ENCODE assay signal across 12 cellular contexts in the genomic region with DNA sequence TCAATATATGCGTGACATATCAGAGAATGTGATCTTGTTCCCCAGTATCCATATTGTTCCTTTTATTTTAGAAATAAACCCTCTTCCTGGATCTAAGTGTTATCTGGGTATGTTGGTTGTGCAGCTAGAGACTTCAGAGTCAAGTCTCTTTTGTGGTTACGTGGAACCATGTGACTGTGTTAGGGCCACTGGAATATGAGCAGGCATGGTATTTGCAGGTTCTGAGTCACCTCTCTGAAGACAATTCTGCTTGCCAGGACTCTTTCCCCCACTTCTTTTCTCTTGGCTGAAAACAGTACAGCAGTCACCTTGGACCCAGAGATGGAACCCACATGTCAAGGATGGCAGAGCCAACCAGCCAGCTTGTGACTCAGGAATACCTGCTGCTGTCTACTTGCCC. TPM values are rescaled to one million over a fixed set of nuclear protein-coding genes. Genes with fewer than 3 reads are reported as not detected.
"Had no signal": no experiment of that assay in that cellular context is flagged by ENCODE, and none has a peak within 500 bp of the region (broad histone marks: within the 10 kb centered on the region; RNA-seq: fewer than 3 reads in every experiment).

No MANE protein-coding gene starts in this region.

- H3K9me3 ChIP-seq: adrenal gland, heart left ventricle had no signal

- H3K27ac Mint-ChIP-seq: activated B cell treated with CpG ODN at 0.5 μM for 24 hours; activated T-helper 2 cell treated with anti-CD3 and anti-CD28 coated beads, Interferon-gamma antibody, Interleukin-2, Interleukin-4, amounts not matched to agents 10 μg/mL and 5 μg/mL and 100 μg/mL, durations not matched to agents 14 hours and 24 hours and 36 hours; stimulated activated naive CD8-positive, alpha-beta T cell treated with anti-CD3 and anti-CD28 coated beads, Interleukin-15, amount 100 ng/mL, for 72 hours; T-helper 1 cell treated with Interleukin-12 subunit alpha and Interleukin-12 subunit beta and Interleukin-4 antibody, amounts not matched to agents 30 μg/mL and 1 μg/mL, for 36 hours had no signal

- H3K4me1 Mint-ChIP-seq: activated B cell treated with CpG ODN at 0.5 μM for 24 hours; stimulated activated naive CD8-positive, alpha-beta T cell treated with anti-CD3 and anti-CD28 coated beads, Interleukin-15, amount 100 ng/mL, for 72 hours had no signal

- ATAC-seq: heart left ventricle; stimulated activated naive CD8-positive, alpha-beta T cell treated with anti-CD3 and anti-CD28 coated beads, Interleukin-15, amount 100 ng/mL, for 72 hours had no signal

- DNase-seq: activated B cell treated with CpG ODN at 0.5 μM for 24 hours; activated CD4-positive, alpha-beta T cell treated with anti-CD3 and anti-CD28 coated beads, Interleukin-2, amount 50 U/mL, for 1 hour; activated naive CD4-positive, alpha-beta T cell treated with anti-CD3 and anti-CD28 coated beads, Interleukin-2, amount 50 U/mL, for 16 hours; adrenal gland; heart left ventricle; mesendoderm; ovary; stimulated activated CD4-positive, alpha-beta T cell treated with anti-CD3 and anti-CD28 coated beads, Interleukin-4, amount 100 ng/mL, for 1 hour; stimulated activated CD8-positive, alpha-beta memory T cell treated with anti-CD3 and anti-CD28 coated beads, Interleukin-4, amount 100 ng/mL, for 48 hours; stimulated activated naive CD8-positive, alpha-beta T cell treated with anti-CD3 and anti-CD28 coated beads, Interleukin-15, amount 100 ng/mL, for 72 hours had no signal

- H3K27me3 Mint-ChIP-seq: activated B cell treated with CpG ODN at 0.5 μM for 24 hours had no signal

- H3K4me3 Mint-ChIP-seq: activated B cell treated with CpG ODN at 0.5 μM for 24 hours; stimulated activated naive CD8-positive, alpha-beta T cell treated with anti-CD3 and anti-CD28 coated beads, Interleukin-15, amount 100 ng/mL, for 72 hours; T-helper 1 cell treated with Interleukin-12 subunit alpha and Interleukin-12 subunit beta and Interleukin-4 antibody, amounts not matched to agents 30 μg/mL and 1 μg/mL, for 36 hours had no signal

- H3K4me3 ChIP-seq: adrenal gland, heart left ventricle, ovary had no signal

- H3K27me3 ChIP-seq: adrenal gland, ovary had no signal

- H3K27ac ChIP-seq: adrenal gland, heart left ventricle, ovary had no signal

- H3K4me1 ChIP-seq: adrenal gland, heart left ventricle had no signal

- H3K36me3 ChIP-seq: adrenal gland, heart left ventricle, ovary had no signal

- H3K9me3 Mint-ChIP-seq: activated B cell treated with CpG ODN at 0.5 μM for 24 hours; activated T-helper 2 cell treated with anti-CD3 and anti-CD28 coated beads, Interferon-gamma antibody, Interleukin-2, Interleukin-4, amounts not matched to agents 10 μg/mL and 5 μg/mL and 100 μg/mL, durations not matched to agents 14 hours and 24 hours and 36 hours; stimulated activated naive CD8-positive, alpha-beta T cell treated with anti-CD3 and anti-CD28 coated beads, Interleukin-15, amount 100 ng/mL, for 72 hours; T-helper 1 cell treated with Interleukin-12 subunit alpha and Interleukin-12 subunit beta and Interleukin-4 antibody, amounts not matched to agents 30 μg/mL and 1 μg/mL, for 36 hours had no signal

RNA-seq across cellular contexts. Expression of gene ATP10B, which starts 59.7 kb away (rescaled TPM):
- total RNA-seq: activated B cell treated with CpG ODN at 0.5 μM for 24 hours; activated T-helper 2 cell treated with anti-CD3 and anti-CD28 coated beads, Interferon-gamma antibody, Interleukin-2, Interleukin-4, amounts not matched to agents 10 μg/mL and 5 μg/mL and 100 μg/mL, durations not matched to agents 14 hours and 24 hours and 36 hours had no signal
